20 cellular contexts compared by ENCODE assay signal in genomic region chr4:40910706-40911105, GRCh38.
DNase-seq lines count a peak whose midpoint lies in the region; TF ChIP-seq lines count a peak whose summit lies in the region.
"Had no signal": no experiment of that assay in that cellular context is flagged by ENCODE, and none has a peak within 500 bp of the region (broad histone marks: within the 10 kb centered on the region; RNA-seq: fewer than 3 reads in every experiment).

No MANE protein-coding gene starts in this region.

- DNase-seq in HFFc6 (no peak), epithelial cell of prostate (ENCODE audit: low read depth, low spot score) (no peak), osteocyte (ENCODE audit: extremely low spot score, unreplicated experiment) (no peak), NCI-H2196 (lab: John Stamatoyannopoulos, UW; ENCODE audit: unreplicated experiment) (no peak), NCI-H2171 (lab: John Stamatoyannopoulos, UW) (no peak), COLO668 (lab: John Stamatoyannopoulos, UW; ENCODE audit: unreplicated experiment) (no peak)
- no peak for DNase-seq in activated T-helper 1 cell treated with anti-CD3 and anti-CD28 coated beads, Interleukin-12 subunit alpha, Interleukin-12 subunit beta, Interleukin-2, Interleukin-4 antibody, amounts not matched to agents 30 ng/mL and 10 ng/mL and 1 ng/mL, durations not matched to agents 14 hours and 24 hours and 36 hours (ENCODE audit: low spot score)
- DNase-seq: activated CD4-positive, CD25-positive, alpha-beta regulatory T cell; activated CD8-positive, alpha-beta memory T cell treated with anti-CD3 and anti-CD28 coated beads, Interleukin-2, amount 50 U/mL, for 4 hours; effector CD8-positive, alpha-beta T cell; foreskin melanocyte; GDM1; MM.1S; NCI-H1694; NCI-H446; nucleus accumbens; stimulated activated CD4-positive, alpha-beta T cell treated with anti-CD3 and anti-CD28 coated beads, Interleukin-2, amount 100 ng/mL, for 48 hours; T-helper 1 cell had no signal

- TF ChIP-seq CTCF in HFFc6 (IDR thresholded peaks at IDR 0.05) (no peak), osteocyte (IDR thresholded peaks at IDR 0.05) (no peak)

- H3K36me3 Mint-ChIP-seq in HFFc6 (ENCODE audit: low read depth): 0 out of 2 replicates have a peak, but pooled peaks cover 4% of the 10 kb centered on the region
- H3K36me3 Mint-ChIP-seq in activated T-helper 1 cell treated with anti-CD3 and anti-CD28 coated beads, Interleukin-12 subunit alpha, Interleukin-12 subunit beta, Interleukin-2, Interleukin-4 antibody, amounts not matched to agents 30 ng/mL and 10 ng/mL and 1 ng/mL, durations not matched to agents 14 hours and 24 hours and 36 hours (ENCODE audit: low read depth): peaks cover 2% of the 10 kb centered on the region
- peaks cover 5% of the 10 kb centered on the region for H3K36me3 Mint-ChIP-seq in osteocyte (ENCODE audit: unreplicated experiment)
- H3K36me3 Mint-ChIP-seq: activated naive CD4-positive, alpha-beta T cell treated with anti-CD3 and anti-CD28 coated beads, Interleukin-2, amount 50 U/mL, for 72 hours had no signal

- H3K27me3 Mint-ChIP-seq in HFFc6 (ENCODE audit: insufficient read depth): peaks cover 2% of the 10 kb centered on the region
- H3K27me3 Mint-ChIP-seq in activated T-helper 1 cell treated with anti-CD3 and anti-CD28 coated beads, Interleukin-12 subunit alpha, Interleukin-12 subunit beta, Interleukin-2, Interleukin-4 antibody, amounts not matched to agents 30 ng/mL and 10 ng/mL and 1 ng/mL, durations not matched to agents 14 hours and 24 hours and 36 hours (ENCODE audit: insufficient read depth): no peaks in the 10 kb centered on the region
- no peaks in the 10 kb centered on the region for H3K27me3 Mint-ChIP-seq in osteocyte (ENCODE audit: unreplicated experiment)

- peaks cover 73% of the 10 kb centered on the region for H3K4me1 Mint-ChIP-seq in HFFc6 (ENCODE audit: low read depth)
- peaks cover 47% of the 10 kb centered on the region for H3K4me1 Mint-ChIP-seq in activated T-helper 1 cell treated with anti-CD3 and anti-CD28 coated beads, Interleukin-12 subunit alpha, Interleukin-12 subunit beta, Interleukin-2, Interleukin-4 antibody, amounts not matched to agents 30 ng/mL and 10 ng/mL and 1 ng/mL, durations not matched to agents 14 hours and 24 hours and 36 hours (ENCODE audit: low read depth)
- H3K4me1 Mint-ChIP-seq in osteocyte (ENCODE audit: unreplicated experiment): peaks cover 31% of the 10 kb centered on the region

- intact Hi-C loops in activated T-helper 1 cell treated with anti-CD3 and anti-CD28 coated beads, Interleukin-12 subunit alpha, Interleukin-12 subunit beta, Interleukin-2, Interleukin-4 antibody, amounts not matched to agents 30 ng/mL and 10 ng/mL and 1 ng/mL, durations not matched to agents 14 hours and 24 hours and 36 hours (cut with micrococcal nuclease): no loop called here

- peak overlapping the region; percentile 85 for H3K27ac Mint-ChIP-seq in HFFc6
- peak overlapping the region; percentile 75 for H3K27ac Mint-ChIP-seq in activated T-helper 1 cell treated with anti-CD3 and anti-CD28 coated beads, Interleukin-12 subunit alpha, Interleukin-12 subunit beta, Interleukin-2, Interleukin-4 antibody, amounts not matched to agents 30 ng/mL and 10 ng/mL and 1 ng/mL, durations not matched to agents 14 hours and 24 hours and 36 hours
- peak overlapping the region; percentile 31 for H3K27ac Mint-ChIP-seq in osteocyte (ENCODE audit: unreplicated experiment)

- H3K9me3 Mint-ChIP-seq in HFFc6 (no peaks in the 10 kb centered on the region), osteocyte (ENCODE audit: unreplicated experiment) (no peaks in the 10 kb centered on the region)
- no peaks in the 10 kb centered on the region for H3K9me3 Mint-ChIP-seq in activated T-helper 1 cell treated with anti-CD3 and anti-CD28 coated beads, Interleukin-12 subunit alpha, Interleukin-12 subunit beta, Interleukin-2, Interleukin-4 antibody, amounts not matched to agents 30 ng/mL and 10 ng/mL and 1 ng/mL, durations not matched to agents 14 hours and 24 hours and 36 hours
- H3K9me3 Mint-ChIP-seq: activated naive CD4-positive, alpha-beta T cell treated with anti-CD3 and anti-CD28 coated beads, Interleukin-2, amount 50 U/mL, for 72 hours had no signal

- peak overlapping the region; percentile 85 for H3K27ac ChIP-seq in epithelial cell of prostate
- H3K27ac ChIP-seq: cardiac muscle cell had no signal

- peak overlapping the region; percentile 13; the same call in 1 of the 2 replicates for H3K4me3 Mint-ChIP-seq in HFFc6
- H3K4me3 Mint-ChIP-seq in activated T-helper 1 cell treated with anti-CD3 and anti-CD28 coated beads, Interleukin-12 subunit alpha, Interleukin-12 subunit beta, Interleukin-2, Interleukin-4 antibody, amounts not matched to agents 30 ng/mL and 10 ng/mL and 1 ng/mL, durations not matched to agents 14 hours and 24 hours and 36 hours: no peak overlapping the region
- H3K4me3 Mint-ChIP-seq in osteocyte (ENCODE audit: unreplicated experiment): no peak overlapping the region

Comparison
In these comparisons a context has a peak if more than half of its experiments do, and no peak if none do; other contexts are left out.
1. H3K27ac Mint-ChIP-seq: peak in every context shown above with its lines; median percentile 85 in HFFc6; 75 in activated T-helper 1 cell treated with anti-CD3 and anti-CD28 coated beads, Interleukin-12 subunit alpha, Interleukin-12 subunit beta, Interleukin-2, Interleukin-4 antibody, amounts not matched to agents 30 ng/mL and 10 ng/mL and 1 ng/mL, durations not matched to agents 14 hours and 24 hours and 36 hours; 31 in osteocyte.